1 cellular context compared by ENCODE assay signal in genomic region chr5:36059571-36060515, GRCh38.
TF ChIP-seq lines count a peak whose summit lies in the region.

No MANE protein-coding gene starts in this region.

TF ChIP-seq in K562, 482 proteins besides CTCF, POLR2A, EP300 and RAD21:
- TF ChIP-seq ILF3 (IDR thresholded peaks at IDR 0.05; ENCODE audit: borderline replicate concordance) (no peak), CBFA2T3 (IDR thresholded peaks at IDR 0.05) (0 out of 2 replicates have a peak, but pooled peaks have one; percentile 5)
